Comparison of ENCODE assay signal across 9 cellular contexts in genomic region chr2:212686285-212686895, GRCh38.
DNase-seq lines count a peak whose midpoint lies in the region; ATAC-seq and TF ChIP-seq lines count a peak whose summit lies in the region.
"Had no signal": no experiment of that assay in that cellular context is flagged by ENCODE, and none has a peak within 500 bp of the region (broad histone marks: within the 10 kb centered on the region; RNA-seq: fewer than 3 reads in every experiment).

No MANE protein-coding gene starts in this region.

- H2AK5ac ChIP-seq in trophoblast cell (ENCODE audit: low read length), result no peak overlapping the region

- H3K18ac ChIP-seq in trophoblast cell (ENCODE audit: low read length), result no peak overlapping the region

- H3K27me3 Mint-ChIP-seq in Caco-2 (ENCODE audit: insufficient read depth, unreplicated experiment), result peaks cover 3% of the 10 kb centered on the region
- peaks cover 4% of the 10 kb centered on the region for H3K27me3 Mint-ChIP-seq in activated T-helper 2 cell treated with anti-CD3 and anti-CD28 coated beads, Interferon-gamma antibody, Interleukin-2, Interleukin-4, amounts not matched to agents 10 μg/mL and 5 μg/mL and 100 μg/mL, durations not matched to agents 14 hours and 24 hours and 36 hours (ENCODE audit: low read depth)

- H3K4me1 Mint-ChIP-seq in Caco-2 (ENCODE audit: low read depth, unreplicated experiment), result no peaks in the 10 kb centered on the region
- no peaks in the 10 kb centered on the region for H3K4me1 Mint-ChIP-seq in activated T-helper 2 cell treated with anti-CD3 and anti-CD28 coated beads, Interferon-gamma antibody, Interleukin-2, Interleukin-4, amounts not matched to agents 10 μg/mL and 5 μg/mL and 100 μg/mL, durations not matched to agents 14 hours and 24 hours and 36 hours (ENCODE audit: low read depth)

- no peaks in the 10 kb centered on the region for H3K36me3 Mint-ChIP-seq in Caco-2 (ENCODE audit: insufficient read depth, unreplicated experiment)
- no peaks in the 10 kb centered on the region for H3K36me3 Mint-ChIP-seq in activated T-helper 2 cell treated with anti-CD3 and anti-CD28 coated beads, Interferon-gamma antibody, Interleukin-2, Interleukin-4, amounts not matched to agents 10 μg/mL and 5 μg/mL and 100 μg/mL, durations not matched to agents 14 hours and 24 hours and 36 hours (ENCODE audit: low read depth)
- H3K36me3 Mint-ChIP-seq: activated naive CD4-positive, alpha-beta T cell treated with anti-CD3 and anti-CD28 coated beads, Interleukin-2, amount 50 U/mL, for 72 hours had no signal

- CTCF ChIA-PET in Caco-2 (lab: Charles Lee) (interaction anchor here (1.0 kb wide), 1 partner anchor 467 kb away, joined by 3 read pairs; no protein-coding TSS in a partner anchor), Panc1 (lab: Charles Lee) (interaction anchor here (0.7 to 1.0 kb wide), 2 partner anchors 467 to 468 kb away, joined by 5 to 9 read pairs; no protein-coding TSS in a partner anchor)

- no peak overlapping the region for H3K23ac ChIP-seq in trophoblast cell (ENCODE audit: low read length)

- H2BK12ac ChIP-seq in trophoblast cell (ENCODE audit: low read length), result no peak overlapping the region

- in situ Hi-C loops in Panc1 (cut with HindIII; ENCODE audit: low pct_unique_long_range_greater_than_20kb, low sequenced_read_pairs), result no loop called here

- H3K36me3 ChIP-seq in Caco-2 (ENCODE audit: control insufficient read depth, insufficient read depth, low read length) (no peaks in the 10 kb centered on the region), Panc1 (ENCODE audit: control insufficient read depth, insufficient read depth, low read length) (no peaks in the 10 kb centered on the region), trophoblast cell (ENCODE audit: control insufficient read depth in 1 of 2, insufficient read depth in 2 of 2, low read length in 2 of 2) (no peaks in the 10 kb centered on the region)

- no peak overlapping the region for H3K4ac ChIP-seq in trophoblast cell (ENCODE audit: low read depth, low read length)

- H3K27ac ChIP-seq in Panc1 (ENCODE audit: low read length) (no peak overlapping the region), trophoblast cell (ENCODE audit: low read depth, low read length) (no peak overlapping the region)

- H3K4me2 ChIP-seq in trophoblast cell (ENCODE audit: low read length), result no peak overlapping the region

- no peak overlapping the region for H4K91ac ChIP-seq in trophoblast cell (ENCODE audit: low read depth, low read length)

- no peak for ATAC-seq in Panc1
- ATAC-seq: activated naive CD4-positive, alpha-beta T cell treated with anti-CD3 and anti-CD28 coated beads, Interleukin-2, amount 50 U/mL, for 72 hours had no signal

- no peak overlapping the region for H3K4me3 ChIP-seq in Caco-2 (ENCODE audit: low read depth, low read length)
- no peak overlapping the region for H3K4me3 ChIP-seq in Panc1 (ENCODE audit: low read depth in 2 of 2, low read length in 2 of 2)
- no peak overlapping the region for H3K4me3 ChIP-seq in trophoblast cell (ENCODE audit: low read depth, low read length)

- DNase-seq in Caco-2 (peak; percentile 54 to 57), GM20000 (ENCODE audit: low spot score) (peak; percentile 52), HS-5 (ENCODE audit: low read depth) (peak; percentile 51), Panc1 (ENCODE audit: low read depth, low spot score) (peak; percentile 33), foreskin melanocyte (peak; percentile 54), trophoblast cell (peak; percentile 54 to 82), ureter (ENCODE audit: low spot score) (peak; percentile 58)
- DNase-seq in activated T-helper 2 cell treated with anti-CD3 and anti-CD28 coated beads, Interferon-gamma antibody, Interleukin-2, Interleukin-4, amounts not matched to agents 10 μg/mL and 5 μg/mL and 100 μg/mL, durations not matched to agents 14 hours and 24 hours and 36 hours (ENCODE audit: low spot score), result peak; percentile 17

- no peak overlapping the region for H2BK5ac ChIP-seq in trophoblast cell (ENCODE audit: low read depth, low read length, poor library complexity)

- H3K9me3 Mint-ChIP-seq in Caco-2 (ENCODE audit: unreplicated experiment), result no peaks in the 10 kb centered on the region
- H3K9me3 Mint-ChIP-seq in activated T-helper 2 cell treated with anti-CD3 and anti-CD28 coated beads, Interferon-gamma antibody, Interleukin-2, Interleukin-4, amounts not matched to agents 10 μg/mL and 5 μg/mL and 100 μg/mL, durations not matched to agents 14 hours and 24 hours and 36 hours, result no peaks in the 10 kb centered on the region
- H3K9me3 Mint-ChIP-seq: activated naive CD4-positive, alpha-beta T cell treated with anti-CD3 and anti-CD28 coated beads, Interleukin-2, amount 50 U/mL, for 72 hours had no signal

- POLR2A ChIA-PET in Caco-2 (lab: Charles Lee) (no interaction called here), Panc1 (lab: Charles Lee) (no interaction called here)

- no peaks in the 10 kb centered on the region for H3K79me1 ChIP-seq in trophoblast cell (ENCODE audit: low read length)

- H3K27me3 ChIP-seq in Caco-2 (replicated peaks; ENCODE audit: control insufficient read depth, insufficient read depth, low read length) (no peaks in the 10 kb centered on the region), Panc1 (ENCODE audit: control insufficient read depth, insufficient read depth, low read length) (no peaks in the 10 kb centered on the region), trophoblast cell (ENCODE audit: insufficient read depth, low read length) (no peaks in the 10 kb centered on the region)

- no peak overlapping the region for H3K4me3 Mint-ChIP-seq in Caco-2 (ENCODE audit: unreplicated experiment)
- no peak overlapping the region for H3K4me3 Mint-ChIP-seq in activated T-helper 2 cell treated with anti-CD3 and anti-CD28 coated beads, Interferon-gamma antibody, Interleukin-2, Interleukin-4, amounts not matched to agents 10 μg/mL and 5 μg/mL and 100 μg/mL, durations not matched to agents 14 hours and 24 hours and 36 hours (ENCODE audit: low read depth)

- H2BK120ac ChIP-seq in trophoblast cell (ENCODE audit: insufficient read depth, low read length, poor library complexity), result no peak overlapping the region

- TF ChIP-seq CTCF in Caco-2 (IDR thresholded peaks at IDR 0.05; ENCODE audit: insufficient read depth in 1 of 2, low read depth in 1 of 2, low read length in 1 of 2, severe bottlenecking in 1 of 2, unreplicated experiment in 1 of 2) (peak; percentile 86 to 89), GM20000 (IDR thresholded peaks at IDR 0.05; ENCODE audit: extremely low read depth, missing control alignments) (peak; percentile 47), Panc1 (IDR thresholded peaks at IDR 0.05) (peak; percentile 85; the same call in 1 of the 2 replicates)

- H4K8ac ChIP-seq in trophoblast cell (ENCODE audit: low read depth, low read length), result no peak overlapping the region

- H3K9me3 ChIP-seq in Caco-2, result no peaks in the 10 kb centered on the region
- H3K9me3 ChIP-seq in Panc1 (ENCODE audit: control insufficient read depth, insufficient read depth, low read depth, low read length), result no peaks in the 10 kb centered on the region
- no peaks in the 10 kb centered on the region for H3K9me3 ChIP-seq in trophoblast cell (ENCODE audit: insufficient read depth, low read depth, low read length)

- no peak overlapping the region for H2AFZ ChIP-seq in trophoblast cell (ENCODE audit: insufficient read depth, low read length, poor library complexity)

- no peaks in the 10 kb centered on the region; the same call in 1 of the 2 replicates for H3K4me1 ChIP-seq in Caco-2
- no peaks in the 10 kb centered on the region for H3K4me1 ChIP-seq in Panc1 (ENCODE audit: control insufficient read depth, insufficient read depth, low read length)
- peaks cover 3% of the 10 kb centered on the region in 2 experiments for H3K4me1 ChIP-seq in trophoblast cell (ENCODE audit: control insufficient read depth in 1 of 2, insufficient read depth in 2 of 2, low read length in 2 of 2)

- H3K79me2 ChIP-seq in trophoblast cell (ENCODE audit: control insufficient read depth, insufficient read depth, low read length, poor library complexity), result no peaks in the 10 kb centered on the region

- H4K12ac ChIP-seq in trophoblast cell (ENCODE audit: low read depth, low read length), result no peak overlapping the region

- H3K9ac ChIP-seq in trophoblast cell (ENCODE audit: low read length), result no peak overlapping the region

- H3K14ac ChIP-seq in trophoblast cell (ENCODE audit: low read length), result no peak overlapping the region

- WGBS in trophoblast cell (ENCODE audit: extremely low coverage, insufficient coverage, insufficient read length), result no CpG with 5 or more reads among the region's 10 CpGs

- intact Hi-C loops in Caco-2 (cut with micrococcal nuclease; ENCODE audit: unreplicated experiment) (loop anchor here (1.0 to 10.0 kb wide), 5 partner anchors 91 to 556 kb away; no protein-coding TSS in a partner anchor), Panc1 (cut with micrococcal nuclease; ENCODE audit: unreplicated experiment) (loop anchor here (1.0 to 10.0 kb wide), 3 partner anchors 206 to 548 kb away; no protein-coding TSS in a partner anchor)
- intact Hi-C loops in activated T-helper 2 cell treated with anti-CD3 and anti-CD28 coated beads, Interferon-gamma antibody, Interleukin-2, Interleukin-4, amounts not matched to agents 10 μg/mL and 5 μg/mL and 100 μg/mL, durations not matched to agents 14 hours and 24 hours and 36 hours (cut with micrococcal nuclease), result loop anchor here (1.0 to 10.0 kb wide), 4 partner anchors 90 to 560 kb away; no protein-coding TSS in a partner anchor

- H3K27ac Mint-ChIP-seq in Caco-2 (ENCODE audit: unreplicated experiment), result no peak overlapping the region
- H3K27ac Mint-ChIP-seq in activated T-helper 2 cell treated with anti-CD3 and anti-CD28 coated beads, Interferon-gamma antibody, Interleukin-2, Interleukin-4, amounts not matched to agents 10 μg/mL and 5 μg/mL and 100 μg/mL, durations not matched to agents 14 hours and 24 hours and 36 hours, result no peak overlapping the region
- H3K27ac Mint-ChIP-seq: activated naive CD4-positive, alpha-beta T cell treated with anti-CD3 and anti-CD28 coated beads, Interleukin-2, amount 50 U/mL, for 72 hours had no signal

- BruUV-seq in Caco-2 (replicated peaks; lab: Mats Ljungman, UMichigan), result no TSS peak
- no TSS peak for BruUV-seq in Panc1 (replicated peaks; lab: Mats Ljungman, UMichigan)

Comparison
In these comparisons a context has a peak if more than half of its experiments do, and no peak if none do; other contexts are left out.
1. DNase-seq: peak in every context shown above with its lines; median percentile 68 in trophoblast cell; 58 in ureter; 56 in Caco-2; 54 in foreskin melanocyte; 52 in GM20000; 51 in HS-5; 33 in Panc1; 17 in activated T-helper 2 cell treated with anti-CD3 and anti-CD28 coated beads, Interferon-gamma antibody, Interleukin-2, Interleukin-4, amounts not matched to agents 10 μg/mL and 5 μg/mL and 100 μg/mL, durations not matched to agents 14 hours and 24 hours and 36 hours.